Comparison of ENCODE assay signal across 24 cellular contexts in the genomic region with DNA sequence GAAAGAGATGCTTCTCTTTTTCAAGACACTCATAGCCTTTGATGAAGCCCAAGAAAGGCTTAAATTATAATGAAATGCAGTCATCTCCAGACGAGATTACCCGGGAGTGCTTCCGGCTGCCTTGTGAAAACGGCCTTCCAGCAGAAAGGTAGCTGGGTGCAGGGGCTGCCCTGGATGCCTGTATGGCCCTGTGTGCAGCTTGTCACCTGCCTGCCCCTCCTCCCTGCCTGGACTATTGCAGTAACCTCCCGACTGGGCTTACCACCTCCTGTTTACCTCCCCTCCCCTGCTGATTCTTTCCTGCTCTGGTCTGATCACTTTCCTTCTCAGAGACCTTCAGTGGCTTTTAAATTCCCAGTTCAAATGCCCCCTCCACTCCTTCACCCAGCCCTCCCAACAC.
DNase-seq lines count a peak whose midpoint lies in the region; ATAC-seq and TF ChIP-seq lines count a peak whose summit lies in the region.
"Had no signal": no experiment of that assay in that cellular context is flagged by ENCODE, and none has a peak within 500 bp of the region (broad histone marks: within the 10 kb centered on the region; RNA-seq: fewer than 3 reads in every experiment).

No MANE protein-coding gene starts in this region.

- H2BK5ac ChIP-seq in mesenchymal stem cell (ENCODE audit: low read depth, low read length, poor library complexity, severe bottlenecking) = no peak overlapping the region

- H4K91ac ChIP-seq in mesenchymal stem cell (ENCODE audit: low read length) = no peak overlapping the region

- H3K27me3 Mint-ChIP-seq in brain = peaks cover 3% of the 10 kb centered on the region

- no peak overlapping the region for H2AK5ac ChIP-seq in mesenchymal stem cell (ENCODE audit: low read length, severe bottlenecking)

- H3K18ac ChIP-seq in mesenchymal stem cell (ENCODE audit: low read depth in 1 of 2, low read length in 2 of 2) = no peak overlapping the region

- peaks cover 9% of the 10 kb centered on the region for H3K4me1 Mint-ChIP-seq in brain
- H3K4me1 Mint-ChIP-seq: activated CD4-positive, alpha-beta T cell treated with anti-CD3 and anti-CD28 coated beads, Interleukin-2, amount 10 ng/mL, durations not matched to agents 7 days and 5 days; activated naive CD4-positive, alpha-beta T cell treated with anti-CD3 and anti-CD28 coated beads, Interleukin-2, amount 10 ng/mL, durations not matched to agents 7 days and 5 days; stimulated activated effector memory CD8-positive, alpha-beta T cell treated with anti-CD3 and anti-CD28 coated beads, Interleukin-12 subunit alpha, Interleukin-12 subunit beta, amount 100 ng/mL, for 72 hours had no signal

- 27% methylated on average over 5 of the region's 5 CpGs for WGBS in mesenchymal stem cell

- H3K36me3 ChIP-seq in mesenchymal stem cell (ENCODE audit: control insufficient read depth in 1 of 2, insufficient read depth in 2 of 2, low read depth in 1 of 2, low read length in 2 of 2) = no peaks in the 10 kb centered on the region
- no peaks in the 10 kb centered on the region for H3K36me3 ChIP-seq in osteoblast (ENCODE audit: insufficient read depth, low read length)
- H3K36me3 ChIP-seq: cardiac muscle cell, heart left ventricle, left lung had no signal

- H3K4me3 Mint-ChIP-seq in brain = peak overlapping the region in 2 of 5 experiments; percentile 19 to 54
- H3K4me3 Mint-ChIP-seq: activated CD4-positive, alpha-beta T cell treated with anti-CD3 and anti-CD28 coated beads, Interleukin-2, amount 10 ng/mL, durations not matched to agents 7 days and 5 days; activated naive CD4-positive, alpha-beta T cell treated with anti-CD3 and anti-CD28 coated beads, Interleukin-2, amount 10 ng/mL, durations not matched to agents 7 days and 5 days; CD4-positive, alpha-beta memory T cell; neural crest cell; stimulated activated effector memory CD8-positive, alpha-beta T cell treated with anti-CD3 and anti-CD28 coated beads, Interleukin-12 subunit alpha, Interleukin-12 subunit beta, amount 100 ng/mL, for 72 hours; T-helper 2 cell treated with Interferon-gamma antibody and Interleukin-4, amounts not matched to agents 5 μg/mL and 100 μg/mL, for 36 hours had no signal

- peak; percentile 15 for DNase-seq in NCI-H82 (lab: John Stamatoyannopoulos, UW)
- no peak for DNase-seq in NCI-H82 treated with DMSO at 0.1 percent for 48 hours (lab: John Stamatoyannopoulos, UW; ENCODE audit: unreplicated experiment)
- DNase-seq in mesenchymal stem cell = no peak
- DNase-seq in NK-92 treated with Interleukin-12 subunit alpha and Interleukin-12 subunit beta, amount 100 ng/mL, for 24 hours (lab: John Stamatoyannopoulos, UW) = no peak
- no peak for DNase-seq in osteoblast (ENCODE audit: insufficient read length, low spot score, missing footprints)
- DNase-seq: activated CD4-positive, alpha-beta T cell treated with anti-CD3 and anti-CD28 coated beads, Interleukin-2, amount 10 ng/mL, durations not matched to agents 7 days and 5 days; activated naive CD4-positive, alpha-beta T cell treated with anti-CD3 and anti-CD28 coated beads, Interleukin-2, amount 10 ng/mL, durations not matched to agents 7 days and 5 days; amygdala; CD4-positive, alpha-beta memory T cell; dermis blood vessel endothelial cell; DMS153; GDM1; heart left ventricle; left lung; NCI-H1694 treated with DMSO at 0.1 percent for 48 hours had no signal

- H2AFZ ChIP-seq in mesenchymal stem cell (ENCODE audit: low read depth, low read length) = no peak overlapping the region
- H2AFZ ChIP-seq in osteoblast (ENCODE audit: low read length) = no peak overlapping the region

- H3K27ac Mint-ChIP-seq in brain = peak overlapping the region in 4 of 5 experiments; percentile 58 to 96 (median 76)
- H3K27ac Mint-ChIP-seq: activated CD4-positive, alpha-beta T cell treated with anti-CD3 and anti-CD28 coated beads, Interleukin-2, amount 10 ng/mL, durations not matched to agents 7 days and 5 days; activated naive CD4-positive, alpha-beta T cell treated with anti-CD3 and anti-CD28 coated beads, Interleukin-2, amount 10 ng/mL, durations not matched to agents 7 days and 5 days; stimulated activated effector memory CD8-positive, alpha-beta T cell treated with anti-CD3 and anti-CD28 coated beads, Interleukin-12 subunit alpha, Interleukin-12 subunit beta, amount 100 ng/mL, for 72 hours; T-helper 2 cell treated with Interferon-gamma antibody and Interleukin-4, amounts not matched to agents 5 μg/mL and 100 μg/mL, for 36 hours had no signal

- H2BK15ac ChIP-seq in mesenchymal stem cell (ENCODE audit: low read depth, poor library complexity, severe bottlenecking) = no peak overlapping the region

- H3K27me3 ChIP-seq in mesenchymal stem cell (ENCODE audit: control insufficient read depth in 1 of 2, insufficient read depth in 1 of 2, low read length in 2 of 2) (peaks cover 0 to 47% of the 10 kb centered on the region in 2 experiments), osteoblast (ENCODE audit: insufficient read depth, low read length) (peaks cover 4% of the 10 kb centered on the region)

- H3K79me2 ChIP-seq in osteoblast (ENCODE audit: insufficient read depth, low read length) = no peaks in the 10 kb centered on the region

- H3K36me3 Mint-ChIP-seq in brain = no peaks in the 10 kb centered on the region
- H3K36me3 Mint-ChIP-seq: activated naive CD4-positive, alpha-beta T cell treated with anti-CD3 and anti-CD28 coated beads, Interleukin-2, amount 10 ng/mL, durations not matched to agents 7 days and 5 days; CD4-positive, alpha-beta memory T cell; stimulated activated effector memory CD8-positive, alpha-beta T cell treated with anti-CD3 and anti-CD28 coated beads, Interleukin-12 subunit alpha, Interleukin-12 subunit beta, amount 100 ng/mL, for 72 hours had no signal

- no peak overlapping the region for H2BK120ac ChIP-seq in mesenchymal stem cell (ENCODE audit: low read depth, low read length)

- H3K4ac ChIP-seq in mesenchymal stem cell (ENCODE audit: low read depth in 1 of 2, low read length in 2 of 2) = no peak overlapping the region

- H3K4me2 ChIP-seq in mesenchymal stem cell (ENCODE audit: low read length, poor library complexity, severe bottlenecking) (no peak overlapping the region), osteoblast (ENCODE audit: insufficient read depth, low read length) (no peak overlapping the region)

- H3K9me3 ChIP-seq in mesenchymal stem cell (ENCODE audit: control insufficient read depth, low read length) (peaks cover 10% of the 10 kb centered on the region), osteoblast (ENCODE audit: low read depth, low read length) (no peaks in the 10 kb centered on the region)
- H3K9me3 ChIP-seq: heart left ventricle, left lung had no signal

- no peaks in the 10 kb centered on the region for H3K79me1 ChIP-seq in mesenchymal stem cell (replicated peaks; ENCODE audit: low read length, poor library complexity, severe bottlenecking)

- no peak for ATAC-seq in GM21717 (IDR thresholded peaks at IDR 0.05; ENCODE audit: unreplicated experiment)
- ATAC-seq: heart left ventricle; left lung; stimulated activated effector memory CD8-positive, alpha-beta T cell treated with anti-CD3 and anti-CD28 coated beads, Interleukin-12 subunit alpha, Interleukin-12 subunit beta, amount 100 ng/mL, for 72 hours had no signal

- H3K9me3 Mint-ChIP-seq in brain = peaks cover 0 to 4% (median 0%) of the 10 kb centered on the region in 5 experiments
- H3K9me3 Mint-ChIP-seq: activated CD4-positive, alpha-beta T cell treated with anti-CD3 and anti-CD28 coated beads, Interleukin-2, amount 10 ng/mL, durations not matched to agents 7 days and 5 days; activated naive CD4-positive, alpha-beta T cell treated with anti-CD3 and anti-CD28 coated beads, Interleukin-2, amount 10 ng/mL, durations not matched to agents 7 days and 5 days; CD4-positive, alpha-beta memory T cell; neural crest cell; stimulated activated effector memory CD8-positive, alpha-beta T cell treated with anti-CD3 and anti-CD28 coated beads, Interleukin-12 subunit alpha, Interleukin-12 subunit beta, amount 100 ng/mL, for 72 hours; T-helper 2 cell treated with Interferon-gamma antibody and Interleukin-4, amounts not matched to agents 5 μg/mL and 100 μg/mL, for 36 hours had no signal

- TF ChIP-seq CTCF in brain (conservative IDR thresholded peaks at IDR 0.05) = no peak
- no peak for TF ChIP-seq CTCF in osteoblast (IDR thresholded peaks at IDR 0.05; ENCODE audit: extremely low read depth, low read depth, low read length)

- H2BK12ac ChIP-seq in mesenchymal stem cell (ENCODE audit: low read length in 2 of 2) = no peak overlapping the region

- H4K8ac ChIP-seq in mesenchymal stem cell (ENCODE audit: low read length) = peak overlapping the region; percentile 67

- H3K27ac ChIP-seq in mesenchymal stem cell (ENCODE audit: low read length, poor library complexity, severe bottlenecking) (no peak overlapping the region), temporal lobe (ENCODE audit: low read depth, low read length) (peak overlapping the region; percentile 47), osteoblast (ENCODE audit: low read depth, low read length) (no peak overlapping the region)
- H3K27ac ChIP-seq: cardiac muscle cell, heart left ventricle, left lung, RWPE1, skin epidermis had no signal

- peak overlapping the region in 1 of 2 experiments; percentile 82 for H3K14ac ChIP-seq in mesenchymal stem cell (ENCODE audit: low read length in 2 of 2)

- no peaks in the 10 kb centered on the region for H4K20me1 ChIP-seq in osteoblast (ENCODE audit: insufficient read depth, low read length)

- H3K4me1 ChIP-seq in mesenchymal stem cell (ENCODE audit: control insufficient read depth, insufficient read depth, low read depth, low read length) = peaks cover 33% of the 10 kb centered on the region
- H3K4me1 ChIP-seq in osteoblast (ENCODE audit: insufficient read depth, low read length) = peaks cover 13% of the 10 kb centered on the region
- H3K4me1 ChIP-seq: heart left ventricle, left lung had no signal

- peak overlapping the region; percentile 58 for H3K9ac ChIP-seq in mesenchymal stem cell (ENCODE audit: low read length)

- H3K4me3 ChIP-seq in mesenchymal stem cell (ENCODE audit: insufficient read depth in 1 of 2, low read depth in 1 of 2, low read length in 2 of 2) (no peak overlapping the region), osteoblast (ENCODE audit: insufficient read depth, low read length) (no peak overlapping the region)
- H3K4me3 ChIP-seq: cardiac muscle cell, heart left ventricle, left lung, skin epidermis had no signal

- no peak overlapping the region for H3K23ac ChIP-seq in mesenchymal stem cell (ENCODE audit: low read length in 2 of 2)
